Comparison of ENCODE assay signal across 34 cellular contexts in the genomic region with DNA sequence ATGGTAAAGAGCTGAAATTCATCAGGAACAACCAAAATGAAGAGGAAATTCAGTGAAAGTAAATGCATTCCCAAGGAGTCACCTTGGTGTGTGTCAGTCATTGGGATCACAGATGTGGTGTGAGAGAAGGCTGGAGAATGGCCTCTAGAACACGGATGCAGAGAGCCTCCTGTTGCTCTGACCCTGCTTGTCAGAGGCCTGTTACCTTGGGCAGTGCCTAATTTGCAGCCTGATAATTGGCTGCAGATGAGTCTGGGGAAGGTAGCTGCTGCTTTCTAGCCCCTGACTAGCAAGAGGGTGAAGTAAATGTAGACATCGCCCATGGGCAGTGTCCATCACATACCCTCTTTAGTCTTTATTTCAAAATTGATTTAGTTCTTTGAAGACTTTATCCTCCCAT. TPM values are rescaled to one million over a fixed set of nuclear protein-coding genes. Genes with fewer than 3 reads are reported as not detected.
"Had no signal": no experiment of that assay in that cellular context is flagged by ENCODE, and none has a peak within 500 bp of the region (broad histone marks: within the 10 kb centered on the region; RNA-seq: fewer than 3 reads in every experiment).

No MANE protein-coding gene starts in this region.

- H3K4me1 Mint-ChIP-seq: activated CD4-positive, alpha-beta memory T cell treated with anti-CD3 and anti-CD28 coated beads, Interleukin-2, amount 10 ng/mL, durations not matched to agents 7 days and 5 days; mesothelial cell of epicardium had no signal

- H3K36me3 Mint-ChIP-seq: mesothelial cell of epicardium, naive B cell, type B pancreatic cell, WTC11 had no signal

- H3K27me3 ChIP-seq: breast epithelium, esophagus muscularis mucosa, foreskin keratinocyte, right lobe of liver, uterus had no signal

- H3K36me3 ChIP-seq: breast epithelium, esophagus muscularis mucosa, heart right ventricle, left ventricle myocardium inferior, right lobe of liver, thoracic aorta, uterus had no signal

- H3K9me3 Mint-ChIP-seq: activated CD4-positive, alpha-beta memory T cell treated with anti-CD3 and anti-CD28 coated beads, Interleukin-2, amount 10 ng/mL, durations not matched to agents 7 days and 5 days; activated CD4-positive, alpha-beta T cell treated with anti-CD3 and anti-CD28 coated beads, Interleukin-2, amount 10 ng/mL, durations not matched to agents 7 days and 5 days; activated T-cell treated with anti-CD3 and anti-CD28 coated beads, Interleukin-2, amount 50 U/mL, for 24 hours; activated T-helper 17 cell treated with anti-CD3 and anti-CD28 coated beads, Interleukin-2, amount 50 U/mL, for 72 hours; dendritic cell treated with granulocyte-macrophage colony-stimulating factor and Interleukin-4, amounts not matched to agents 40 ng/mL and 50 ng/mL, for 4 days; endodermal cell; mesothelial cell of epicardium; naive B cell; stimulated activated naive CD8-positive, alpha-beta T cell treated with anti-CD3 and anti-CD28 coated beads, Interleukin-15, Interleukin-2, amounts not matched to agents 100 ng/mL and 50 ng/mL, for 24 hours; type B pancreatic cell had no signal

- DNase-seq: activated CD4-positive, alpha-beta memory T cell treated with anti-CD3 and anti-CD28 coated beads, Interleukin-2, amount 10 ng/mL, durations not matched to agents 7 days and 5 days; activated CD4-positive, alpha-beta T cell treated with anti-CD3 and anti-CD28 coated beads for 1 hour; activated CD4-positive, alpha-beta T cell treated with anti-CD3 and anti-CD28 coated beads, Interleukin-2, amount 10 ng/mL, durations not matched to agents 7 days and 5 days; activated CD8-positive, alpha-beta memory T cell treated with anti-CD3 and anti-CD28 coated beads, Interleukin-2, amount 50 U/mL, for 48 hours; activated gamma-delta T cell treated with Interleukin-2 at 50 U/mL for 16 hours; activated naive CD4-positive, alpha-beta T cell treated with anti-CD3 and anti-CD28 coated beads, Interleukin-2, amount 50 U/mL, for 16 hours; activated T-cell treated with anti-CD3 and anti-CD28 coated beads, Interleukin-2, amount 50 U/mL, for 24 hours; amygdala; central memory CD4-positive, alpha-beta T cell; endodermal cell; heart right ventricle; left ventricle myocardium inferior; naive B cell; posterior cingulate gyrus; right lobe of liver; stimulated activated CD4-positive, alpha-beta T cell treated with anti-CD3 and anti-CD28 coated beads, Interleukin-12 subunit alpha, Interleukin-12 subunit beta, amount 100 ng/mL, for 4 hours; stimulated activated CD4-positive, alpha-beta T cell treated with anti-CD3 and anti-CD28 coated beads, Interleukin-4, amount 100 ng/mL, for 1 hour; uterus had no signal

- H3K4me1 ChIP-seq: breast epithelium, esophagus muscularis mucosa, foreskin keratinocyte, left ventricle myocardium inferior, right lobe of liver, uterus had no signal

- FAIRE-seq: islet of Langerhans had no signal

- H3K27me3 Mint-ChIP-seq: type B pancreatic cell had no signal

- H3K27ac Mint-ChIP-seq: activated CD4-positive, alpha-beta memory T cell treated with anti-CD3 and anti-CD28 coated beads, Interleukin-2, amount 10 ng/mL, durations not matched to agents 7 days and 5 days; activated CD4-positive, alpha-beta T cell treated with anti-CD3 and anti-CD28 coated beads, Interleukin-2, amount 10 ng/mL, durations not matched to agents 7 days and 5 days; activated T-cell treated with anti-CD3 and anti-CD28 coated beads, Interleukin-2, amount 50 U/mL, for 24 hours; activated T-helper 17 cell treated with anti-CD3 and anti-CD28 coated beads, Interleukin-2, amount 50 U/mL, for 72 hours; dendritic cell treated with granulocyte-macrophage colony-stimulating factor and Interleukin-4, amounts not matched to agents 40 ng/mL and 50 ng/mL, for 4 days; endodermal cell; mesothelial cell of epicardium; naive B cell; stimulated activated naive CD8-positive, alpha-beta T cell treated with anti-CD3 and anti-CD28 coated beads, Interleukin-15, Interleukin-2, amounts not matched to agents 100 ng/mL and 50 ng/mL, for 24 hours; type B pancreatic cell; WTC11 had no signal

- H3K27ac ChIP-seq: breast epithelium, esophagus muscularis mucosa, foreskin keratinocyte, heart right ventricle, left ventricle myocardium inferior, right lobe of liver, thoracic aorta, uterus had no signal

- H3K9me3 ChIP-seq: breast epithelium, esophagus muscularis mucosa, heart right ventricle, left ventricle myocardium inferior, right lobe of liver, thoracic aorta, uterus had no signal

- ATAC-seq: activated T-helper 17 cell treated with anti-CD3 and anti-CD28 coated beads, Interleukin-2, amount 50 U/mL, for 72 hours; foreskin keratinocyte; heart right ventricle; WTC11 had no signal

- H3K4me3 Mint-ChIP-seq: activated CD4-positive, alpha-beta memory T cell treated with anti-CD3 and anti-CD28 coated beads, Interleukin-2, amount 10 ng/mL, durations not matched to agents 7 days and 5 days; activated CD4-positive, alpha-beta T cell treated with anti-CD3 and anti-CD28 coated beads, Interleukin-2, amount 10 ng/mL, durations not matched to agents 7 days and 5 days; activated T-cell treated with anti-CD3 and anti-CD28 coated beads, Interleukin-2, amount 50 U/mL, for 24 hours; activated T-helper 17 cell treated with anti-CD3 and anti-CD28 coated beads, Interleukin-2, amount 50 U/mL, for 72 hours; dendritic cell treated with granulocyte-macrophage colony-stimulating factor and Interleukin-4, amounts not matched to agents 40 ng/mL and 50 ng/mL, for 4 days; endodermal cell; mesothelial cell of epicardium; naive B cell; stimulated activated naive CD8-positive, alpha-beta T cell treated with anti-CD3 and anti-CD28 coated beads, Interleukin-15, Interleukin-2, amounts not matched to agents 100 ng/mL and 50 ng/mL, for 24 hours; type B pancreatic cell; WTC11 had no signal

- H3K4me3 ChIP-seq: breast epithelium, esophagus muscularis mucosa, heart right ventricle, left ventricle myocardium inferior, lung, right lobe of liver, thoracic aorta, uterus had no signal

RNA-seq across cellular contexts. Expression of a gene that starts 3.3 kb away (rescaled TPM):
- total RNA-seq: activated CD4-positive, alpha-beta memory T cell treated with anti-CD3 and anti-CD28 coated beads, Interleukin-2, amount 10 ng/mL, durations not matched to agents 7 days and 5 days; activated CD4-positive, alpha-beta T cell treated with anti-CD3 and anti-CD28 coated beads, Interleukin-2, amount 10 ng/mL, durations not matched to agents 7 days and 5 days; endodermal cell; foreskin keratinocyte; mesothelial cell of epicardium; T-helper 1 cell treated with Interleukin-12 subunit alpha and Interleukin-12 subunit beta and Interleukin-4 antibody, amounts not matched to agents 30 ng/mL and 1 ng/mL, for 36 hours; WTC11 had no signal
- polyA plus RNA-seq: foreskin keratinocyte had no signal

RNA-seq across cellular contexts. Expression of a gene that starts 16.0 kb away (rescaled TPM):
- total RNA-seq: activated CD4-positive, alpha-beta memory T cell treated with anti-CD3 and anti-CD28 coated beads, Interleukin-2, amount 10 ng/mL, durations not matched to agents 7 days and 5 days; activated CD4-positive, alpha-beta T cell treated with anti-CD3 and anti-CD28 coated beads, Interleukin-2, amount 10 ng/mL, durations not matched to agents 7 days and 5 days; activated T-helper 17 cell treated with anti-CD3 and anti-CD28 coated beads, Interleukin-2, amount 50 U/mL, for 72 hours; breast epithelium; endodermal cell; esophagus muscularis mucosa; foreskin keratinocyte; left ventricle myocardium inferior; mesothelial cell of epicardium; omental fat pad; right lobe of liver; T-helper 1 cell treated with Interleukin-12 subunit alpha and Interleukin-12 subunit beta and Interleukin-4 antibody, amounts not matched to agents 30 ng/mL and 1 ng/mL, for 36 hours; thoracic aorta; WTC11 had no signal
- polyA plus RNA-seq: foreskin keratinocyte had no signal

RNA-seq across cellular contexts. Expression of a gene that starts 35.9 kb away (rescaled TPM):
- total RNA-seq: activated CD4-positive, alpha-beta memory T cell treated with anti-CD3 and anti-CD28 coated beads, Interleukin-2, amount 10 ng/mL, durations not matched to agents 7 days and 5 days; activated CD4-positive, alpha-beta T cell treated with anti-CD3 and anti-CD28 coated beads, Interleukin-2, amount 10 ng/mL, durations not matched to agents 7 days and 5 days; activated T-helper 17 cell treated with anti-CD3 and anti-CD28 coated beads, Interleukin-2, amount 50 U/mL, for 72 hours; breast epithelium; endodermal cell; esophagus muscularis mucosa; foreskin keratinocyte; heart right ventricle; left ventricle myocardium inferior; lung; mesothelial cell of epicardium; omental fat pad; right lobe of liver; skeletal muscle tissue; subcutaneous adipose tissue; T-helper 1 cell treated with Interleukin-12 subunit alpha and Interleukin-12 subunit beta and Interleukin-4 antibody, amounts not matched to agents 30 ng/mL and 1 ng/mL, for 36 hours; thoracic aorta; uterus; WTC11 had no signal
- polyA plus RNA-seq: foreskin keratinocyte, heart right ventricle, lung had no signal

RNA-seq across cellular contexts. Expression of a gene that starts 53.2 kb away (rescaled TPM):
- total RNA-seq: activated CD4-positive, alpha-beta memory T cell treated with anti-CD3 and anti-CD28 coated beads, Interleukin-2, amount 10 ng/mL, durations not matched to agents 7 days and 5 days; activated CD4-positive, alpha-beta T cell treated with anti-CD3 and anti-CD28 coated beads, Interleukin-2, amount 10 ng/mL, durations not matched to agents 7 days and 5 days; activated T-helper 17 cell treated with anti-CD3 and anti-CD28 coated beads, Interleukin-2, amount 50 U/mL, for 72 hours; breast epithelium; endodermal cell; esophagus muscularis mucosa; foreskin keratinocyte; heart right ventricle; left ventricle myocardium inferior; lung; mesothelial cell of epicardium; omental fat pad; right lobe of liver; skeletal muscle tissue; subcutaneous adipose tissue; T-helper 1 cell treated with Interleukin-12 subunit alpha and Interleukin-12 subunit beta and Interleukin-4 antibody, amounts not matched to agents 30 ng/mL and 1 ng/mL, for 36 hours; thoracic aorta; uterus; WTC11 had no signal
- polyA plus RNA-seq: foreskin keratinocyte, heart right ventricle, lung had no signal
